Comparison of ENCODE assay signal across 1 cellular context in the genomic region with DNA sequence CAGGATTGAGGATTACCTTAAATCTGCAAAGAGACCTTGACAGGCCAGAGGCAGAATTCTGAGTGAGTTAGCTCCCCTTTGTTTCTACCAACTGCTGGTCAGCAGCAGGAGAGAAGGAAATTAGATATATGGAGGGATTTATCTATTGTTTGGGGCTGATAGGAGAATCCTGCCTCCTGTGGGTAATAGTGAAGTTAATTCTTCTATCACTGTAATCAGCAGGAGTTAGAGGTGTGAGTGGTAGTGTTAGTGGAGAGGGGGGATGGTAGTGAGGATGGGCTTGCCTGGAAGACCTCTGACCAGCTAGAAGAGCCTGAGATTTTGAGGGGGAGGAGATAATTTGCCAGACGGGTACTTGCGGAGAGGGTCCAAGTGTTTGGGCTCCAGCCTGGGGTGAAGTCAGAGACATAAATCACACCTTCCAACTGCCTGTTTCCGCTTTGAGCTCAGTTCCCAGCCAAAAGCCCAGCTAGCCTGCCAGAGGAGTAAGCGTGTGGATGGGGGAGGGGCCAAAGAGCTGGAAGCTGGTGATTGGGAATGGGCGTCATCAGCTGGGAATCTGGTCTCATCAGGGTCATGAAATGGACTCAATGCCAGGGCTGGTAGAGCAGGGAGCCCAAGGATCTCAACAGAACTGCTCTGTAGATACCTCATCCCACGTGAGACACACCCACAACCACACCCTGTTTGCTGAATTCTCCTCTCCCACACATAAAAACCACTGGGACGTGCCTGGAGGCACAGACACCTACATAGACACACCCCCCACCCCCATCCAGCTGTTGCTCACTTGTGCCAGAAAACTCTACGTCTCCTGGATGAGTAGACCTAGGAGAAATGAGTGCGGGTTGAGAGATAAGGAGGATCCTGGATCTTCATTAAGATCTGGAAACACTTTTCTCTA.
TF ChIP-seq lines count a peak whose summit lies in the region.

No MANE protein-coding gene starts in this region.

TF ChIP-seq in HEK293, 187 proteins besides CTCF, POLR2A, EP300 and RAD21 (continued from another document):
- TF ChIP-seq, protein P1, sequence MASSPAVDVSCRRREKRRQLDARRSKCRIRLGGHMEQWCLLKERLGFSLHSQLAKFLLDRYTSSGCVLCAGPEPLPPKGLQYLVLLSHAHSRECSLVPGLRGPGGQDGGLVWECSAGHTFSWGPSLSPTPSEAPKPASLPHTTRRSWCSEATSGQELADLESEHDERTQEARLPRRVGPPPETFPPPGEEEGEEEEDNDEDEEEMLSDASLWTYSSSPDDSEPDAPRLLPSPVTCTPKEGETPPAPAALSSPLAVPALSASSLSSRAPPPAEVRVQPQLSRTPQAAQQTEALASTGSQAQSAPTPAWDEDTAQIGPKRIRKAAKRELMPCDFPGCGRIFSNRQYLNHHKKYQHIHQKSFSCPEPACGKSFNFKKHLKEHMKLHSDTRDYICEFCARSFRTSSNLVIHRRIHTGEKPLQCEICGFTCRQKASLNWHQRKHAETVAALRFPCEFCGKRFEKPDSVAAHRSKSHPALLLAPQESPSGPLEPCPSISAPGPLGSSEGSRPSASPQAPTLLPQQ (tag by site-specific recombination; IDR thresholded peaks at IDR 0.05) = peak; percentile 34; the same call in 1 of the 2 replicates
- TF ChIP-seq SP2 (tag by site-specific recombination; IDR thresholded peaks at IDR 0.05) (peak; percentile 58), SP3 (tag by site-specific recombination; IDR thresholded peaks at IDR 0.05) (peak; percentile 41; the same call in 1 of the 2 replicates), ZNF24 (tag by site-specific recombination; IDR thresholded peaks at IDR 0.05) (peak; percentile 66; the same call in 1 of the 2 replicates), ZFHX2 (tag by site-specific recombination; conservative IDR thresholded peaks at IDR 0.05) (peak; percentile 100), ZNF449 (tag by site-specific recombination; IDR thresholded peaks at IDR 0.05) (peak; percentile 74), ZNF366 (tag by site-specific recombination; conservative IDR thresholded peaks at IDR 0.05) (peak; percentile 28; the same call in 1 of the 2 replicates), MEIS1 (CRISPR knock-in tag; IDR thresholded peaks at IDR 0.05; ENCODE audit: borderline replicate concordance) (0 out of 2 replicates have a peak, but pooled peaks have one; percentile 54), ZNF18 (tag by site-specific recombination; IDR thresholded peaks at IDR 0.05) (peak; percentile 71; the same call in 1 of the 2 replicates), EGR2 (tag by site-specific recombination; IDR thresholded peaks at IDR 0.05; ENCODE audit: low read depth) (peak; percentile 99), ZEB2 (tag by site-specific recombination; IDR thresholded peaks at IDR 0.05) (peak; percentile 64), ZNF398 (tag by site-specific recombination; IDR thresholded peaks at IDR 0.05) (peak; percentile 63), OSR2 (tag by site-specific recombination; IDR thresholded peaks at IDR 0.05) (peak; percentile 36; the same call in 1 of the 2 replicates), ZNF214 (tag by site-specific recombination; IDR thresholded peaks at IDR 0.05; ENCODE audit: borderline replicate concordance) (no peak), ZNF202 (tag by site-specific recombination; IDR thresholded peaks at IDR 0.05; ENCODE audit: borderline replicate concordance) (no peak), ZNF600 (tag by site-specific recombination; IDR thresholded peaks at IDR 0.05) (peak; percentile 85), ZNF792 (tag by site-specific recombination; IDR thresholded peaks at IDR 0.05) (no peak), ZXDB (tag by site-specific recombination; IDR thresholded peaks at IDR 0.05) (0 out of 2 replicates have a peak, but pooled peaks have one; percentile 34), KLF17 (tag by site-specific recombination; IDR thresholded peaks at IDR 0.05) (no peak), ZNF211 (tag by site-specific recombination; IDR thresholded peaks at IDR 0.05; ENCODE audit: low read depth) (no peak), ZNF350 (tag by site-specific recombination; IDR thresholded peaks at IDR 0.05) (no peak), ZIC2 (tag by site-specific recombination; IDR thresholded peaks at IDR 0.05) (peak; percentile 67), ZNF433 (tag by site-specific recombination; IDR thresholded peaks at IDR 0.05; ENCODE audit: low read depth) (no peak), KLF9 (tag by site-specific recombination; IDR thresholded peaks at IDR 0.05; ENCODE audit: low read depth) (peak; percentile 97), KLF16 (tag by site-specific recombination; IDR thresholded peaks at IDR 0.05) (peak; percentile 80), ZBTB7A (tag by site-specific recombination; IDR thresholded peaks at IDR 0.05; ENCODE audit: low read depth) (no peak), ZNF114 (tag by site-specific recombination; IDR thresholded peaks at IDR 0.05) (no peak), KLF10 (tag by site-specific recombination; IDR thresholded peaks at IDR 0.05) (peak; percentile 97), SP7 (tag by site-specific recombination; IDR thresholded peaks at IDR 0.05) (peak; percentile 76), ZNF629 (tag by site-specific recombination; IDR thresholded peaks at IDR 0.05) (peak; percentile 74), KLF1 (tag by site-specific recombination; IDR thresholded peaks at IDR 0.05) (peak; percentile 99), SCRT2 (tag by site-specific recombination; IDR thresholded peaks at IDR 0.05) (peak; percentile 96), ZNF660 (tag by site-specific recombination; IDR thresholded peaks at IDR 0.05) (peak; percentile 24; the same call in 1 of the 2 replicates)
- TF ChIP-seq, protein P2, sequence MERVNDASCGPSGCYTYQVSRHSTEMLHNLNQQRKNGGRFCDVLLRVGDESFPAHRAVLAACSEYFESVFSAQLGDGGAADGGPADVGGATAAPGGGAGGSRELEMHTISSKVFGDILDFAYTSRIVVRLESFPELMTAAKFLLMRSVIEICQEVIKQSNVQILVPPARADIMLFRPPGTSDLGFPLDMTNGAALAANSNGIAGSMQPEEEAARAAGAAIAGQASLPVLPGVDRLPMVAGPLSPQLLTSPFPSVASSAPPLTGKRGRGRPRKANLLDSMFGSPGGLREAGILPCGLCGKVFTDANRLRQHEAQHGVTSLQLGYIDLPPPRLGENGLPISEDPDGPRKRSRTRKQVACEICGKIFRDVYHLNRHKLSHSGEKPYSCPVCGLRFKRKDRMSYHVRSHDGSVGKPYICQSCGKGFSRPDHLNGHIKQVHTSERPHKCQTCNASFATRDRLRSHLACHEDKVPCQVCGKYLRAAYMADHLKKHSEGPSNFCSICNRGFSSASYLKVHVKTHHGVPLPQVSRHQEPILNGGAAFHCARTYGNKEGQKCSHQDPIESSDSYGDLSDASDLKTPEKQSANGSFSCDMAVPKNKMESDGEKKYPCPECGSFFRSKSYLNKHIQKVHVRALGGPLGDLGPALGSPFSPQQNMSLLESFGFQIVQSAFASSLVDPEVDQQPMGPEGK (tag by site-specific recombination; IDR thresholded peaks at IDR 0.05) = peak; percentile 41; the same call in 1 of the 2 replicates
- TF ChIP-seq, protein P3, sequence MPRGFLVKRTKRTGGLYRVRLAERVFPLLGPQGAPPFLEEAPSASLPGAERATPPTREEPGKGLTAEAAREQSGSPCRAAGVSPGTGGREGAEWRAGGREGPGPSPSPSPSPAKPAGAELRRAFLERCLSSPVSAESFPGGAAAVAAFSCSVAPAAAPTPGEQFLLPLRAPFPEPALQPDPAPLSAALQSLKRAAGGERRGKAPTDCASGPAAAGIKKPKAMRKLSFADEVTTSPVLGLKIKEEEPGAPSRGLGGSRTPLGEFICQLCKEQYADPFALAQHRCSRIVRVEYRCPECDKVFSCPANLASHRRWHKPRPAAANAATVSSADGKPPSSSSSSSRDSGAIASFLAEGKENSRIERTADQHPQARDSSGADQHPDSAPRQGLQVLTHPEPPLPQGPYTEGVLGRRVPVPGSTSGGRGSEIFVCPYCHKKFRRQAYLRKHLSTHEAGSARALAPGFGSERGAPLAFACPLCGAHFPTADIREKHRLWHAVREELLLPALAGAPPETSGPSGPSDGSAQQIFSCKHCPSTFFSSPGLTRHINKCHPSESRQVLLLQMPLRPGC (tag by site-specific recombination; IDR thresholded peaks at IDR 0.05) = peak; percentile 54; the same call in 1 of the 2 replicates
